Comparison of ENCODE assay signal across 9 cellular contexts in the genomic region with DNA sequence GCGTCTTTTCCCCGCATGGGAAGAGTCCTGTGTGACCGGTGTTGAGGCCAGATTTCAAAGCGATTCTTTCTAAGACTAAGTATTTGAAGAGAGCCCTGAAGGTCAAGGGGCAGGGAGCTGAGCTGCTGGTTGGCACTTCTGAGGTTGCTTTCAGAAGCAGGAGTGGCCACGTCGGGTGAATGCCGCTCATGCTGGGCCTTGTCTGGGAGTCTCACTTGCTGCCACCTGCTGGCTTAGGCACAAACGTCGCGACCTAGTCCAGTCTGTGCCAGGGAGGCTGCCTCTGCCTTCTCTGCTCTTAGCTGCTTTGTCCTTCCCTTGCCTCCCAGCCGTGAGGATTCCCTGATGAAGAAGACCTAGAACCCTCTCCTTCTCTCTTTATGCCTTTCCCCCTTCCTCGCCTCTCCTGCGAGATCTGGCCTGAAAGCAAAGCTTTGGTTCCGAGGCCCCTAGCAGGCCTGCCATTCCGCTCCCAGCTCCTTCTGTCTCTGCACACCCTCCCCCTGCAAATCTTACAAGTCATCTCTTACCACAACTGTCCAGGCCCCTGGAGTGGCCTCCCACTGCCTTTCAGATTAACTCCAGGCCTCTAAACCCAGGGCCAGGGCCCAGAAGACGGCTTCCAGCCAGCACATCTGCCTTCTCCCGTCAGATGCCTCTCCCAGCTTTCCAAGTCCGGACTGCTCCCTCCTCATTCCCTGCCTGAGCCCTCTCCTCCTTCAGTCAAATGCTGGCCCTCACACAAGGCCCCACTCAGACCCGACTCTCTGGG. TPM values are rescaled to one million over a fixed set of nuclear protein-coding genes. Genes with fewer than 3 reads are reported as not detected.
A peak's percentile ranks its signal among the peaks of the same experiment; 100 is the strongest.
DNase-seq lines count a peak whose midpoint lies in the region; ATAC-seq, FAIRE-seq and TF ChIP-seq lines count a peak whose summit lies in the region.
"Had no signal": no experiment of that assay in that cellular context is flagged by ENCODE, and none has a peak within 500 bp of the region (broad histone marks: within the 10 kb centered on the region; RNA-seq: fewer than 3 reads in every experiment).

No MANE protein-coding gene starts in this region.

- RAD21 ChIA-PET in GM12878 (lab: Charles Lee; ENCODE audit: unreplicated experiment): interaction anchor here (2.2 kb wide), 1 partner anchor 12 kb away, joined by 9 read pairs; the partner anchor contains the start of genes CTNS and SHPK

- H3K9ac ChIP-seq in GM12878 (ENCODE audit: control insufficient read depth, insufficient read depth, low read length) (no peak overlapping the region), kidney (ENCODE audit: low read length in 2 of 2) (no peak overlapping the region)

- 69% methylated on average over 19 of the region's 19 CpGs for WGBS in GM12878 (ENCODE audit: insufficient coverage, insufficient replicate concordance, low lambda C conversion rate, missing lambda C conversion rate)
- 61 to 66% methylated on average over 19 of the region's 19 CpGs for WGBS in aorta, 2 donors

- CTCF ChIA-PET in AG04449 (lab: Yijun Ruan, JAX): interaction anchor here (0.7 to 5.1 kb wide), 13 partner anchors 9 to 1266 kb away, joined by 3 to 40 read pairs (median 4); partner anchors contain the start of genes CTNS and SHPK
- CTCF ChIA-PET in GM12878 (lab: Yijun Ruan, JAX): interaction anchor here (1.0 to 2.4 kb wide), 5 partner anchors 11 to 90 kb away, joined by 4 to 14 read pairs (median 10); partner anchors contain the start of genes CTNS and SHPK

- no peaks in the 10 kb centered on the region for H3K27me3 ChIP-seq in Peyer's patch
- no peaks in the 10 kb centered on the region for H3K27me3 ChIP-seq in GM12878 (replicated peaks in 1 of 2; ENCODE audit: control insufficient read depth in 2 of 2, insufficient read depth in 2 of 2, low read length in 1 of 2)
- H3K27me3 ChIP-seq in aorta (ENCODE audit: control insufficient read depth in 1 of 2, insufficient read depth in 2 of 2, low read length in 1 of 2): no peaks in the 10 kb centered on the region

- TF ChIP-seq POLR2A in Peyer's patch (IDR thresholded peaks at IDR 0.05): no peak
- no peak for TF ChIP-seq POLR2A in GM12878 (IDR thresholded peaks at IDR 0.05; ENCODE audit: low read depth, low read length)

- no TSS peak for BruUV-seq in GM12878 (replicated peaks; lab: Mats Ljungman, UMichigan)

- H3K4me2 ChIP-seq in GM12878 (ENCODE audit: control insufficient read depth, insufficient read depth): no peak overlapping the region

- in situ Hi-C loops in GM12878 (cut with MboI): no loop called here

- peak; percentile 87 for ATAC-seq in GM12878
- no peak for ATAC-seq in GM18909 (IDR thresholded peaks at IDR 0.05; ENCODE audit: poor library complexity, unreplicated experiment)
- no peak for ATAC-seq in aorta (ENCODE audit: low FRiP score)

- intact Hi-C loops in GM12878 (cut with micrococcal nuclease; ENCODE audit: unreplicated experiment) (loop anchor here (2.0 to 10.0 kb wide), 2 partner anchors 45 to 603 kb away; no protein-coding TSS in a partner anchor), kidney (cut with DNase I) (no loop called here), aorta (cut with DNase I) (no loop called here)

- H3K4me1 ChIP-seq in Peyer's patch (peaks cover 0 to 3% (median 0%) of the 10 kb centered on the region in 4 donors), GM12878 (ENCODE audit: control insufficient read depth, insufficient read depth, low read length) (peaks cover 4% of the 10 kb centered on the region), kidney (ENCODE audit: control insufficient read depth in 1 of 2, insufficient read depth in 1 of 2, low read depth in 1 of 2, low read length in 2 of 2) (peaks cover 5 to 6% of the 10 kb centered on the region in 2 donors), aorta (ENCODE audit: control insufficient read depth in 1 of 2, insufficient read depth in 2 of 2, low read length in 2 of 2) (no peaks in the 10 kb centered on the region)

- peak; percentile 40 for TF ChIP-seq RAD21 in GM12878 (IDR thresholded peaks at IDR 0.05; ENCODE audit: insufficient read depth, low read depth, low read length)

- H4K20me1 ChIP-seq in GM12878 (ENCODE audit: control insufficient read depth, insufficient read depth): no peaks in the 10 kb centered on the region

- H3K4me3 ChIP-seq in AG04449 (ENCODE audit: low read depth, low read length) (no peak overlapping the region), Peyer's patch (no peak overlapping the region), GM12878 (no peak overlapping the region), kidney (ENCODE audit: low read length in 2 of 2) (no peak overlapping the region), aorta (ENCODE audit: low read length in 2 of 2) (no peak overlapping the region)
- H3K4me3 ChIP-seq: thoracic aorta had no signal

- DNase-seq in AG04449 (ENCODE audit: low read depth, low spot score) (no peak), Peyer's patch (peak; percentile 28 to 79 (median 72)), GM12878 (ENCODE audit: low read depth, low spot score) (no peak), kidney (no peak), aorta (no peak)
- peak; percentile 44 for DNase-seq in stimulated activated CD4-positive, alpha-beta T cell treated with anti-CD3 and anti-CD28 coated beads, Interleukin-4, amount 100 ng/mL, for 24 hours

- POLR2A ChIA-PET in AG04449 (lab: Yijun Ruan, JAX): interaction anchor here (0.7 kb wide), 1 partner anchor 12 kb away, joined by 3 read pairs; the partner anchor contains the start of genes CTNS and SHPK
- POLR2A ChIA-PET in GM12878 (lab: Charles Lee): interaction anchor here (1.0 kb wide), 1 partner anchor 12 kb away, joined by 3 read pairs; the partner anchor contains the start of genes CTNS and SHPK

- H3K27ac ChIP-seq in Peyer's patch (no peak overlapping the region), GM12878 (ENCODE audit: control insufficient read depth, insufficient read depth) (no peak overlapping the region), kidney (ENCODE audit: low read depth in 2 of 2, low read length in 2 of 2) (no peak overlapping the region), aorta (ENCODE audit: low read depth in 1 of 2, low read length in 2 of 2) (no peak overlapping the region)
- H3K27ac ChIP-seq: thoracic aorta had no signal

- peak; percentile 77 for TF ChIP-seq CTCF in AG04449 (IDR thresholded peaks at IDR 0.05; ENCODE audit: insufficient read depth, low read length, missing control alignments)
- peak; percentile 61 for TF ChIP-seq CTCF in GM12874 (IDR thresholded peaks at IDR 0.05; ENCODE audit: insufficient read depth, low read depth, low read length)
- TF ChIP-seq CTCF in Peyer's patch (IDR thresholded peaks at IDR 0.05): peak in 5 of 6 experiments; percentile 9 to 60 (median 54)
- peak; percentile 48 to 63 (median 49) for TF ChIP-seq CTCF in GM12878 (IDR thresholded peaks at IDR 0.05 in 2 of 3, conservative IDR thresholded peaks at IDR 0.05 in 1 of 3; ENCODE audit: control insufficient read depth in 2 of 3, extremely low read depth in 1 of 3, insufficient read depth in 1 of 3, low read depth in 3 of 3, low read length in 3 of 3)
- peak; percentile 49 for TF ChIP-seq CTCF in kidney (IDR thresholded peaks at IDR 0.05; ENCODE audit: borderline replicate concordance, extremely low read depth, insufficient read depth)

- SMC1A ChIA-PET in GM12878 (lab: Charles Lee; ENCODE audit: uncharacterized antibody, unreplicated experiment): interaction anchor here (2.3 kb wide), 1 partner anchor 46 kb away, joined by 8 read pairs; no protein-coding TSS in a partner anchor

- no peak for TF ChIP-seq EP300 in GM12878 (IDR thresholded peaks at IDR 0.05; ENCODE audit: borderline replicate concordance in 1 of 2, control insufficient read depth in 1 of 2, low read depth in 2 of 2, low read length in 2 of 2)

- H3K9me3 ChIP-seq in Peyer's patch: no peaks in the 10 kb centered on the region
- H3K9me3 ChIP-seq in GM12878 (replicated peaks; ENCODE audit: control insufficient read depth, insufficient read depth, low read length): no peaks in the 10 kb centered on the region
- H3K9me3 ChIP-seq in kidney (ENCODE audit: control insufficient read depth in 1 of 2, low read length in 2 of 2): no peaks in the 10 kb centered on the region
- no peaks in the 10 kb centered on the region for H3K9me3 ChIP-seq in aorta (ENCODE audit: control insufficient read depth, low read length)
- H3K9me3 ChIP-seq: thoracic aorta had no signal

- H3K79me2 ChIP-seq in GM12878 (ENCODE audit: control insufficient read depth, insufficient read depth, low read length): no peaks in the 10 kb centered on the region

- H3K36me3 ChIP-seq in Peyer's patch (peaks cover 0 to 45% (median 0%) of the 10 kb centered on the region in 3 donors), GM12878 (ENCODE audit: control insufficient read depth in 2 of 2, insufficient read depth in 2 of 2, low read length in 1 of 2) (no peaks in the 10 kb centered on the region), kidney (ENCODE audit: control insufficient read depth in 1 of 2, insufficient read depth in 2 of 2, low read length in 2 of 2) (peaks cover 4 to 20% of the 10 kb centered on the region in 2 donors), aorta (ENCODE audit: control insufficient read depth in 1 of 2, insufficient read depth in 2 of 2, low read length in 1 of 2) (no peaks in the 10 kb centered on the region)

- FAIRE-seq in GM12878 (lab: Jason Lieb, UNC) (peak; percentile 81), kidney (lab: Jason Lieb, UNC) (no peak)

- H2AFZ ChIP-seq in GM12878 (ENCODE audit: control insufficient read depth, low read depth, low read length): no peak overlapping the region

RNA-seq across cellular contexts. Expression of gene CTNS, which starts 11.4 kb away (rescaled TPM):
- total RNA-seq in Peyer's patch: 10 to 100 TPM; 21.5 to 30.1 (median 27.7) TPM
- total RNA-seq in GM12878 (2013; cell fraction: nucleolus; rRNA removed): 9.7 and 12.6 TPM in 2 replicates
- 7.3 and 7.4 TPM in 2 replicates for total RNA-seq in GM12878 (2014; rRNA removed)
- total RNA-seq in GM12878 (2014; rRNA removed; fragmentation: Illumina TruSeq; extraction: Trizol): 4.7 and 5.3 TPM in 2 replicates
- 7.8 and 9.2 TPM in 2 replicates for total RNA-seq in GM12878 (2021)
- 2.3 TPM for polyA plus RNA-seq in GM12878 (2011; ENCODE audit: low read depth)
- polyA plus RNA-seq in GM12878 (2011; rRNA removed): 2.6 and 3.0 TPM in 2 replicates
- polyA plus RNA-seq in GM12878 (2011; cell fraction: cytosol; rRNA removed): 4.3 and 6.0 TPM in 2 replicates
- polyA plus RNA-seq in GM12878 (2011; cell fraction: nucleus; rRNA removed): 9.6 and 10.1 TPM in 2 replicates
- 4.2 and 5.6 TPM in 2 replicates for polyA plus RNA-seq in GM12878 (2012)
- polyA plus RNA-seq in GM12878 (2014; fragmentation: Illumina TruSeq; extraction: Trizol): 5.0 and 6.8 TPM in 2 replicates
- polyA plus RNA-seq in GM12878 (2014; fragmentation: Nextera tagmentation; extraction: Ambion mirVana): 1 to 10 TPM in 1 of 2 experiments, under 1 TPM in 1; 0.92 to 1.7 TPM
- 8.3 and 10.7 TPM in 2 replicates for polyA plus RNA-seq in GM12878 (2014; rRNA removed)
- 1 to 10 TPM; 6.0 to 8.6 TPM for polyA plus RNA-seq in GM12878 (2016; fragmentation: Nextera tagmentation; extraction: Ambion mirVana)
- 2.1 and 3.5 TPM in 2 replicates for polyA minus RNA-seq in GM12878 (2011; rRNA and poly(A)+ RNA removed)
- 1.6 TPM in 1 of 2 replicates, not detected in the other for polyA minus RNA-seq in GM12878 (2011; cell fraction: cytosol; rRNA and poly(A)+ RNA removed)
- polyA minus RNA-seq in GM12878 (2011; cell fraction: nucleus; rRNA and poly(A)+ RNA removed): 2.1 and 3.9 TPM in 2 replicates
- total RNA-seq in kidney: 15.7 TPM
- polyA plus RNA-seq in kidney (ENCODE audit: insufficient read depth, low read depth, low replicate concordance): 11.9 TPM
- 10 to 100 TPM; 10.8 to 13.8 TPM for total RNA-seq in aorta
- 10 to 100 TPM in 1 of 2 donors, 1 to 10 TPM in 1; 4.4 to 12.0 TPM for polyA plus RNA-seq in aorta

RNA-seq across cellular contexts. Expression of gene SHPK, which starts 11.9 kb away (rescaled TPM):
- 10 to 100 TPM in 3 of 4 donors, 1 to 10 TPM in 1; 5.8 to 83.8 (median 44.9) TPM for total RNA-seq in Peyer's patch
- 36.6 and 37.2 TPM in 2 replicates for total RNA-seq in GM12878 (2013; cell fraction: nucleolus; rRNA removed)
- total RNA-seq in GM12878 (2014; rRNA removed): 15.1 and 16.6 TPM in 2 replicates
- 9.7 and 10.8 TPM in 2 replicates for total RNA-seq in GM12878 (2014; rRNA removed; fragmentation: Illumina TruSeq; extraction: Trizol)
- total RNA-seq in GM12878 (2021): 11.7 and 12.9 TPM in 2 replicates
- 4.8 TPM for polyA plus RNA-seq in GM12878 (2011; ENCODE audit: low read depth)
- 8.0 and 13.9 TPM in 2 replicates for polyA plus RNA-seq in GM12878 (2011; rRNA removed)
- polyA plus RNA-seq in GM12878 (2011; cell fraction: cytosol; rRNA removed): 18.3 and 23.7 TPM in 2 replicates
- 8.6 and 11.5 TPM in 2 replicates for polyA plus RNA-seq in GM12878 (2011; cell fraction: nucleus; rRNA removed)
- 7.7 and 7.9 TPM in 2 replicates for polyA plus RNA-seq in GM12878 (2012)
- 7.8 and 9.5 TPM in 2 replicates for polyA plus RNA-seq in GM12878 (2014; fragmentation: Illumina TruSeq; extraction: Trizol)
- 1 to 10 TPM; 1.7 to 1.8 TPM for polyA plus RNA-seq in GM12878 (2014; fragmentation: Nextera tagmentation; extraction: Ambion mirVana)
- 12.9 and 15.6 TPM in 2 replicates for polyA plus RNA-seq in GM12878 (2014; rRNA removed)
- polyA plus RNA-seq in GM12878 (2016; fragmentation: Nextera tagmentation; extraction: Ambion mirVana): 10 to 100 TPM; 13.0 to 13.2 TPM
- polyA minus RNA-seq in GM12878 (2011; rRNA and poly(A)+ RNA removed): 22.9 and 29.9 TPM in 2 replicates
- polyA minus RNA-seq in GM12878 (2011; cell fraction: cytosol; rRNA and poly(A)+ RNA removed): 6.3 and 9.7 TPM in 2 replicates
- 5.3 and 11.5 TPM in 2 replicates for polyA minus RNA-seq in GM12878 (2011; cell fraction: nucleus; rRNA and poly(A)+ RNA removed)
- 17.5 TPM for total RNA-seq in kidney
- polyA plus RNA-seq in kidney (ENCODE audit: insufficient read depth, low read depth, low replicate concordance): 9.2 TPM
- 10 to 100 TPM in 1 of 2 donors, 1 to 10 TPM in 1; 7.4 to 15.8 TPM for total RNA-seq in aorta
- 1 to 10 TPM; 4.3 to 6.8 TPM for polyA plus RNA-seq in aorta

RNA-seq across cellular contexts. Expression of gene TAX1BP3, which starts 20.4 kb away (rescaled TPM):
- total RNA-seq in Peyer's patch (100 to 1,000 TPM; 113 to 386 (median 239) TPM), GM12878 (2014; rRNA removed) (28.2 and 29.8 TPM in 2 replicates), GM12878 (2014; rRNA removed; fragmentation: Illumina TruSeq; extraction: Trizol) (9.2 and 10.6 TPM in 2 replicates), GM12878 (2021) (23.4 and 24.6 TPM in 2 replicates), kidney (158 TPM), aorta (100 to 1,000 TPM; 101 to 108 TPM)
- 6.5 and 8.0 TPM in 2 replicates for total RNA-seq in GM12878 (2013; cell fraction: nucleolus; rRNA removed)
- 3.6 TPM for polyA plus RNA-seq in GM12878 (2011; ENCODE audit: low read depth)
- polyA plus RNA-seq in GM12878 (2011; rRNA removed) (3.6 and 5.0 TPM in 2 replicates), GM12878 (2014; fragmentation: Illumina TruSeq; extraction: Trizol) (4.4 and 8.3 TPM in 2 replicates), GM12878 (2014; fragmentation: Nextera tagmentation; extraction: Ambion mirVana) (1 to 10 TPM in 1 of 2 experiments, under 1 TPM in 1; 1.00 to 4.7 TPM), GM12878 (2014; rRNA removed) (17.2 and 20.2 TPM in 2 replicates), GM12878 (2016; fragmentation: Nextera tagmentation; extraction: Ambion mirVana) (10 to 100 TPM; 38.1 to 40.4 TPM), kidney (ENCODE audit: insufficient read depth, low read depth, low replicate concordance) (128 TPM), aorta (100 to 1,000 TPM in 1 of 2 donors, 10 to 100 TPM in 1; 93.2 to 155 TPM)
- 9.1 and 11.2 TPM in 2 replicates for polyA plus RNA-seq in GM12878 (2011; cell fraction: cytosol; rRNA removed)
- 7.3 and 8.5 TPM in 2 replicates for polyA plus RNA-seq in GM12878 (2011; cell fraction: nucleus; rRNA removed)
- polyA plus RNA-seq in GM12878 (2012): 12.3 and 12.9 TPM in 2 replicates
- 3.1 and 5.0 TPM in 2 replicates for polyA minus RNA-seq in GM12878 (2011; rRNA and poly(A)+ RNA removed)
- polyA minus RNA-seq in GM12878 (2011; cell fraction: cytosol; rRNA and poly(A)+ RNA removed): 3.6 and 7.6 TPM in 2 replicates
- polyA minus RNA-seq in GM12878 (2011; cell fraction: nucleus; rRNA and poly(A)+ RNA removed): 1.2 and 3.3 TPM in 2 replicates

RNA-seq across cellular contexts. Expression of gene EMC6, which starts 20.7 kb away (rescaled TPM):
- 10 to 100 TPM; 12.6 to 28.1 (median 21.0) TPM for total RNA-seq in Peyer's patch
- 5.7 and 5.8 TPM in 2 replicates for total RNA-seq in GM12878 (2013; cell fraction: nucleolus; rRNA removed)
- total RNA-seq in GM12878 (2014; rRNA removed): 24.5 and 37.3 TPM in 2 replicates
- total RNA-seq in GM12878 (2014; rRNA removed; fragmentation: Illumina TruSeq; extraction: Trizol): 28.3 and 34.5 TPM in 2 replicates
- 63.6 and 64.2 TPM in 2 replicates for total RNA-seq in GM12878 (2021)
- 42.5 TPM for polyA plus RNA-seq in GM12878 (2011; ENCODE audit: low read depth)
- 20.0 and 28.8 TPM in 2 replicates for polyA plus RNA-seq in GM12878 (2011; rRNA removed)
- 57.3 and 89.4 TPM in 2 replicates for polyA plus RNA-seq in GM12878 (2011; cell fraction: cytosol; rRNA removed)
- polyA plus RNA-seq in GM12878 (2011; cell fraction: nucleus; rRNA removed): 24.3 and 28.1 TPM in 2 replicates
- polyA plus RNA-seq in GM12878 (2012): 41.1 and 48.2 TPM in 2 replicates
- polyA plus RNA-seq in GM12878 (2014; fragmentation: Illumina TruSeq; extraction: Trizol): 11.1 and 27.6 TPM in 2 replicates
- polyA plus RNA-seq in GM12878 (2014; fragmentation: Nextera tagmentation; extraction: Ambion mirVana): 10 to 100 TPM in 1 of 2 experiments, 1 to 10 TPM in 1; 5.1 to 32.2 TPM
- polyA plus RNA-seq in GM12878 (2014; rRNA removed): 162 and 165 TPM in 2 replicates
- polyA plus RNA-seq in GM12878 (2016; fragmentation: Nextera tagmentation; extraction: Ambion mirVana): 100 to 1,000 TPM; 170 to 172 TPM
- polyA minus RNA-seq in GM12878 (2011; rRNA and poly(A)+ RNA removed): 2.9 and 8.0 TPM in 2 replicates
- polyA minus RNA-seq in GM12878 (2011; cell fraction: cytosol; rRNA and poly(A)+ RNA removed): 9.9 and 16.2 TPM in 2 replicates
- 8.7 and 14.6 TPM in 2 replicates for polyA minus RNA-seq in GM12878 (2011; cell fraction: nucleus; rRNA and poly(A)+ RNA removed)
- total RNA-seq in kidney: 25.6 TPM
- 77.1 TPM for polyA plus RNA-seq in kidney (ENCODE audit: insufficient read depth, low read depth, low replicate concordance)
- 10 to 100 TPM; 19.2 to 25.7 TPM for total RNA-seq in aorta
- 10 to 100 TPM; 33.1 to 48.5 TPM for polyA plus RNA-seq in aorta

RNA-seq across cellular contexts. Expression of gene TRPV1, which starts 38.7 kb away (rescaled TPM):
- total RNA-seq in Peyer's patch: 10 to 100 TPM; 13.2 to 56.8 (median 36.3) TPM
- 11.9 and 13.3 TPM in 2 replicates for total RNA-seq in GM12878 (2013; cell fraction: nucleolus; rRNA removed)
- 1.9 TPM in 2 replicates for total RNA-seq in GM12878 (2014; rRNA removed)
- 1.6 and 1.9 TPM in 2 replicates for total RNA-seq in GM12878 (2014; rRNA removed; fragmentation: Illumina TruSeq; extraction: Trizol)
- 2.3 and 3.5 TPM in 2 replicates for total RNA-seq in GM12878 (2021)
- 1.2 TPM for polyA plus RNA-seq in GM12878 (2011; ENCODE audit: low read depth)
- polyA plus RNA-seq in GM12878 (2011; rRNA removed): 0.68 and 0.75 TPM in 2 replicates
- polyA plus RNA-seq in GM12878 (2011; cell fraction: cytosol; rRNA removed): 0.99 and 1.2 TPM in 2 replicates
- polyA plus RNA-seq in GM12878 (2011; cell fraction: nucleus; rRNA removed): 3.1 TPM in 2 replicates
- polyA plus RNA-seq in GM12878 (2012): 1.8 and 2.6 TPM in 2 replicates
- polyA plus RNA-seq in GM12878 (2014; fragmentation: Illumina TruSeq; extraction: Trizol): 1.5 and 2.4 TPM in 2 replicates
- polyA plus RNA-seq in GM12878 (2014; fragmentation: Nextera tagmentation; extraction: Ambion mirVana): under 1 TPM; 0.39 to 0.42 TPM
- polyA plus RNA-seq in GM12878 (2014; rRNA removed): 4.2 and 5.2 TPM in 2 replicates
- polyA plus RNA-seq in GM12878 (2016; fragmentation: Nextera tagmentation; extraction: Ambion mirVana): 1 to 10 TPM; 1.9 to 2.1 TPM
- 0.95 and 1.3 TPM in 2 replicates for polyA minus RNA-seq in GM12878 (2011; rRNA and poly(A)+ RNA removed)
- 0.83 and 0.94 TPM in 2 replicates for polyA minus RNA-seq in GM12878 (2011; cell fraction: cytosol; rRNA and poly(A)+ RNA removed)
- polyA minus RNA-seq in GM12878 (2011; cell fraction: nucleus; rRNA and poly(A)+ RNA removed): 1.2 and 1.8 TPM in 2 replicates
- 4.2 TPM for total RNA-seq in kidney
- 4.7 TPM for polyA plus RNA-seq in kidney (ENCODE audit: insufficient read depth, low read depth, low replicate concordance)
- 1 to 10 TPM; 3.7 to 9.5 TPM for total RNA-seq in aorta
- polyA plus RNA-seq in aorta: 1 to 10 TPM; 1.9 to 2.6 TPM

Comparison
In these comparisons a context has a peak if more than half of its experiments do, and no peak if none do; other contexts are left out.
1. DNase-seq: peak in Peyer's patch (3 of 3) and stimulated activated CD4-positive, alpha-beta T cell treated with anti-CD3 and anti-CD28 coated beads, Interleukin-4, amount 100 ng/mL, for 24 hours (single experiment); none in AG04449 (single experiment), GM12878 (single experiment), kidney (single experiment) and aorta (0 of 2).
2. Peak in every context shown above with its lines, with median percentiles within 50 percentile points of each other: CTCF ChIP-seq.